1 cellular context compared by ENCODE assay signal in genomic region chr1:56359036-56359435, GRCh38.
TF ChIP-seq lines count a peak whose summit lies in the region.

No MANE protein-coding gene starts in this region.

TF ChIP-seq in IMR-90, 13 proteins besides CTCF, POLR2A, EP300 and RAD21 (continued from another document):
- TF ChIP-seq ELK1 (IDR thresholded peaks at IDR 0.05; ENCODE audit: borderline replicate concordance, low read depth, low read length) (no peak), MAFK (IDR thresholded peaks at IDR 0.05; ENCODE audit: low read depth, low read length) (no peak), CEBPB (IDR thresholded peaks at IDR 0.05; ENCODE audit: low read depth, low read length) (no peak), FOS (IDR thresholded peaks at IDR 0.05; ENCODE audit: low read depth, low read length) (no peak), MXI1 (IDR thresholded peaks at IDR 0.05; ENCODE audit: borderline replicate concordance, low read depth, low read length) (no peak), MAZ (IDR thresholded peaks at IDR 0.05; ENCODE audit: borderline replicate concordance, low read depth, low read length) (no peak)
